Comparison of ENCODE assay signal across 1 cellular context in the genomic region with DNA sequence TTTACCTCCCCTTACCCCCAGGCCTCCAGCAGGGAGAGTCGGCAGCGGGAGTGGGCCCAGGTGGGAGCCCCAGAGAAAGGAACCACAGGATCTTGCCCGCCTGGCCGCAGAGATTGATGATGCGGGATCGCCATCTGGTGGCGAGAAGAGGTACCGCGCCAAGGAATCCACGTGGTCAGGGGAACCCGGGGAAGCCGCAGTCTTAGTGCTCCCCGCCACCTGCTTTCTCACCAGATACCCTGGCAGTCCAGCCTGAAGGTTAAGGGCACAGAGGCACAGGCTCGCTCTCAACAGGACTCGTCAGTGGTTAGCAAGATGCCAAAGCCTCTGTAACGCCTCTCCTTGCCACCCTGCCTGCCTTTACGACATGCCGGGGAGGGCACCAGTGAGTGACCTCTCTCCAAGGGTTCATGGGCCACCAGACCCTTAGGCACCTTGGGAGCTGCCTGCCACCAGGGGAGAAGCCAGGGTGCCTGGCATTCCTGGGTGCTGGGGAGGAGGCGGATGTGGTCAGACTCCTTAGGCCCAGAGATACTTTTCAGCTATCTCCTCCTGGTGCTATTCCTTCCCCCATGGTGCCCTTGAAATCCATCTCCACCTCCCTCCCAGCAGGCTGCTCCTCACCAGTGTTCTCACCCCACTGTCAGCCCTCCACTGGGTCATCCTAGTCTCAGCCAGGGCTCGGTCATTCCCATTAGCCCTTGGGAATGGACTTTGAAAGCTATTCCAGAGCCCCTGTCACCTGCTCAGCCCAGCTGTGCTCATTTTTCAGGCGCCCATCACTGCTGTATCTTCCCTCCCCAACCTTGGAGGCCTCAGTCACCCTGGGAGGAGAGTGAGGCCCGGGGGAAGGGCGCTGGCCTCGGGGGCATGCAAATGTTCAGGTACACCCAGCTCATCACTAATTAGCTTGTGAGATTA.
A peak's percentile ranks its signal among the peaks of the same experiment; 100 is the strongest.
TF ChIP-seq lines count a peak whose summit lies in the region.

No MANE protein-coding gene starts in this region.

TF ChIP-seq in HepG2, 621 proteins besides CTCF, POLR2A, EP300 and RAD21 (continued from another document and continues in another):
- peak; percentile 54; the same call in 1 of the 2 replicates for TF ChIP-seq NCOA2 (CRISPR knock-in tag; IDR thresholded peaks at IDR 0.05)
- 0 out of 2 replicates have a peak, but pooled peaks have one; percentile 45 for TF ChIP-seq SNAPC2 (CRISPR knock-in tag; IDR thresholded peaks at IDR 0.05)
- TF ChIP-seq MIER3 (CRISPR knock-in tag; IDR thresholded peaks at IDR 0.05; ENCODE audit: borderline replicate concordance) = peak; percentile 74; the same call in 1 of the 2 replicates
- peak; percentile 34 for TF ChIP-seq RARA (CRISPR knock-in tag; IDR thresholded peaks at IDR 0.05)
- 0 out of 2 replicates have a peak, but pooled peaks have one; percentile 34 for TF ChIP-seq KAT7 (CRISPR knock-in tag; IDR thresholded peaks at IDR 0.05; ENCODE audit: borderline replicate concordance)
- 0 out of 2 replicates have a peak, but pooled peaks have one; percentile 13 for TF ChIP-seq TGIF2 (CRISPR knock-in tag; IDR thresholded peaks at IDR 0.05)
- 0 out of 2 replicates have a peak, but pooled peaks have one; percentile 26 for TF ChIP-seq CEBPG (CRISPR knock-in tag; IDR thresholded peaks at IDR 0.05)
- TF ChIP-seq, protein P1, sequence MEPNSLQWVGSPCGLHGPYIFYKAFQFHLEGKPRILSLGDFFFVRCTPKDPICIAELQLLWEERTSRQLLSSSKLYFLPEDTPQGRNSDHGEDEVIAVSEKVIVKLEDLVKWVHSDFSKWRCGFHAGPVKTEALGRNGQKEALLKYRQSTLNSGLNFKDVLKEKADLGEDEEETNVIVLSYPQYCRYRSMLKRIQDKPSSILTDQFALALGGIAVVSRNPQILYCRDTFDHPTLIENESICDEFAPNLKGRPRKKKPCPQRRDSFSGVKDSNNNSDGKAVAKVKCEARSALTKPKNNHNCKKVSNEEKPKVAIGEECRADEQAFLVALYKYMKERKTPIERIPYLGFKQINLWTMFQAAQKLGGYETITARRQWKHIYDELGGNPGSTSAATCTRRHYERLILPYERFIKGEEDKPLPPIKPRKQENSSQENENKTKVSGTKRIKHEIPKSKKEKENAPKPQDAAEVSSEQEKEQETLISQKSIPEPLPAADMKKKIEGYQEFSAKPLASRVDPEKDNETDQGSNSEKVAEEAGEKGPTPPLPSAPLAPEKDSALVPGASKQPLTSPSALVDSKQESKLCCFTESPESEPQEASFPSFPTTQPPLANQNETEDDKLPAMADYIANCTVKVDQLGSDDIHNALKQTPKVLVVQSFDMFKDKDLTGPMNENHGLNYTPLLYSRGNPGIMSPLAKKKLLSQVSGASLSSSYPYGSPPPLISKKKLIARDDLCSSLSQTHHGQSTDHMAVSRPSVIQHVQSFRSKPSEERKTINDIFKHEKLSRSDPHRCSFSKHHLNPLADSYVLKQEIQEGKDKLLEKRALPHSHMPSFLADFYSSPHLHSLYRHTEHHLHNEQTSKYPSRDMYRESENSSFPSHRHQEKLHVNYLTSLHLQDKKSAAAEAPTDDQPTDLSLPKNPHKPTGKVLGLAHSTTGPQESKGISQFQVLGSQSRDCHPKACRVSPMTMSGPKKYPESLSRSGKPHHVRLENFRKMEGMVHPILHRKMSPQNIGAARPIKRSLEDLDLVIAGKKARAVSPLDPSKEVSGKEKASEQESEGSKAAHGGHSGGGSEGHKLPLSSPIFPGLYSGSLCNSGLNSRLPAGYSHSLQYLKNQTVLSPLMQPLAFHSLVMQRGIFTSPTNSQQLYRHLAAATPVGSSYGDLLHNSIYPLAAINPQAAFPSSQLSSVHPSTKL (CRISPR knock-in tag; IDR thresholded peaks at IDR 0.05) = peak; percentile 49
- no peak for TF ChIP-seq ZNF790 (CRISPR knock-in tag; IDR thresholded peaks at IDR 0.05; ENCODE audit: borderline replicate concordance)
- TF ChIP-seq ZNF800 (CRISPR knock-in tag; IDR thresholded peaks at IDR 0.05) = no peak
- 0 out of 2 replicates have a peak, but pooled peaks have one; percentile 22 for TF ChIP-seq ZNF747 (CRISPR knock-in tag; IDR thresholded peaks at IDR 0.05; ENCODE audit: borderline replicate concordance)
- no peak for TF ChIP-seq SOX6 (IDR thresholded peaks at IDR 0.05)
- peak; percentile 37 for TF ChIP-seq SOX6 (CRISPR knock-in tag; IDR thresholded peaks at IDR 0.05)
- TF ChIP-seq, protein P2, sequence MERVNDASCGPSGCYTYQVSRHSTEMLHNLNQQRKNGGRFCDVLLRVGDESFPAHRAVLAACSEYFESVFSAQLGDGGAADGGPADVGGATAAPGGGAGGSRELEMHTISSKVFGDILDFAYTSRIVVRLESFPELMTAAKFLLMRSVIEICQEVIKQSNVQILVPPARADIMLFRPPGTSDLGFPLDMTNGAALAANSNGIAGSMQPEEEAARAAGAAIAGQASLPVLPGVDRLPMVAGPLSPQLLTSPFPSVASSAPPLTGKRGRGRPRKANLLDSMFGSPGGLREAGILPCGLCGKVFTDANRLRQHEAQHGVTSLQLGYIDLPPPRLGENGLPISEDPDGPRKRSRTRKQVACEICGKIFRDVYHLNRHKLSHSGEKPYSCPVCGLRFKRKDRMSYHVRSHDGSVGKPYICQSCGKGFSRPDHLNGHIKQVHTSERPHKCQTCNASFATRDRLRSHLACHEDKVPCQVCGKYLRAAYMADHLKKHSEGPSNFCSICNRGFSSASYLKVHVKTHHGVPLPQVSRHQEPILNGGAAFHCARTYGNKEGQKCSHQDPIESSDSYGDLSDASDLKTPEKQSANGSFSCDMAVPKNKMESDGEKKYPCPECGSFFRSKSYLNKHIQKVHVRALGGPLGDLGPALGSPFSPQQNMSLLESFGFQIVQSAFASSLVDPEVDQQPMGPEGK (CRISPR knock-in tag; IDR thresholded peaks at IDR 0.05) = peak; percentile 75
- TF ChIP-seq ZHX1 (CRISPR knock-in tag; IDR thresholded peaks at IDR 0.05; ENCODE audit: low read depth) = no peak
- TF ChIP-seq ZC3H13 (CRISPR knock-in tag; IDR thresholded peaks at IDR 0.05) = no peak
- no peak for TF ChIP-seq ZNF597 (CRISPR knock-in tag; IDR thresholded peaks at IDR 0.05)
- TF ChIP-seq ZNF563 (CRISPR knock-in tag; IDR thresholded peaks at IDR 0.05) = 0 out of 2 replicates have a peak, but pooled peaks have one; percentile 40
- no peak for TF ChIP-seq ZSCAN12 (CRISPR knock-in tag; IDR thresholded peaks at IDR 0.05)
- 0 out of 2 replicates have a peak, but pooled peaks have one; percentile 58 for TF ChIP-seq ZNF879 (CRISPR knock-in tag; IDR thresholded peaks at IDR 0.05)
- TF ChIP-seq REL (CRISPR knock-in tag; conservative IDR thresholded peaks at IDR 0.05) = no peak
- TF ChIP-seq KDM2A (CRISPR knock-in tag; IDR thresholded peaks at IDR 0.05; ENCODE audit: borderline replicate concordance, low read depth) = peak; percentile 80; the same call in 1 of the 2 replicates
- TF ChIP-seq KDM4B (CRISPR knock-in tag; IDR thresholded peaks at IDR 0.05) = peak; percentile 50; the same call in 1 of the 2 replicates
- TF ChIP-seq PREB (CRISPR knock-in tag; IDR thresholded peaks at IDR 0.05) = no peak
- no peak for TF ChIP-seq SNAI1 (CRISPR knock-in tag; IDR thresholded peaks at IDR 0.05; ENCODE audit: borderline replicate concordance)
- TF ChIP-seq, protein P3, sequence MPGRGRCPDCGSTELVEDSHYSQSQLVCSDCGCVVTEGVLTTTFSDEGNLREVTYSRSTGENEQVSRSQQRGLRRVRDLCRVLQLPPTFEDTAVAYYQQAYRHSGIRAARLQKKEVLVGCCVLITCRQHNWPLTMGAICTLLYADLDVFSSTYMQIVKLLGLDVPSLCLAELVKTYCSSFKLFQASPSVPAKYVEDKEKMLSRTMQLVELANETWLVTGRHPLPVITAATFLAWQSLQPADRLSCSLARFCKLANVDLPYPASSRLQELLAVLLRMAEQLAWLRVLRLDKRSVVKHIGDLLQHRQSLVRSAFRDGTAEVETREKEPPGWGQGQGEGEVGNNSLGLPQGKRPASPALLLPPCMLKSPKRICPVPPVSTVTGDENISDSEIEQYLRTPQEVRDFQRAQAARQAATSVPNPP (CRISPR knock-in tag; IDR thresholded peaks at IDR 0.05) = no peak
- peak; percentile 91; the same call in 1 of the 2 replicates for TF ChIP-seq TSC22D2 (CRISPR knock-in tag; IDR thresholded peaks at IDR 0.05; ENCODE audit: borderline replicate concordance)
- TF ChIP-seq ZBTB25 (CRISPR knock-in tag; IDR thresholded peaks at IDR 0.05) = peak; percentile 42; the same call in 1 of the 2 replicates
- peak; percentile 45; the same call in 1 of the 2 replicates for TF ChIP-seq UBTF (CRISPR knock-in tag; IDR thresholded peaks at IDR 0.05)
- peak; percentile 89 for TF ChIP-seq YEATS4 (CRISPR knock-in tag; IDR thresholded peaks at IDR 0.05; ENCODE audit: borderline replicate concordance)
- TF ChIP-seq PITX1 (CRISPR knock-in tag; IDR thresholded peaks at IDR 0.05) = no peak
- peak; percentile 80 for TF ChIP-seq HOXA5 (CRISPR knock-in tag; IDR thresholded peaks at IDR 0.05)
